Comparison of ENCODE assay signal across 1 cellular context in the genomic region with DNA sequence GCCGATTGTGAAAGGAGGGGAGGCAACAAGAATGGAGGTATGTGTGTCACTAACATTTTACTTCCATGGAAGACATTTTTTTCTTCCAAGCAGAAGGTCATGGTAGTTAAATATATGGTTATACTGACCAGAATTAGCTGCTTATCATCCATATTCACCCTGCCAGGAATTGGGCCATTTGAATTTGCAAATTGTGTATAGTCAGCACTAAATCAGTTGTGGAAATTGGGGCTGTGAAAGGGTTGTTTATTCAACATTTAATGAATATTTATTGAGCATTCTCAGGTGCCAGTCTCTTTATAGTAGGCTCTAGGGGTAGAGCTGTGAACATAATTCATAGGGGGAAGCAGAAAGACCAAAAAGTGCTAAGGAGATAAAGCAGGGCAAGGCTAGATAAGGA.
TF ChIP-seq lines count a peak whose summit lies in the region.

No MANE protein-coding gene starts in this region.

TF ChIP-seq in A549, 52 proteins besides CTCF, POLR2A, EP300 and RAD21:
- TF ChIP-seq MAFK (IDR thresholded peaks at IDR 0.05; ENCODE audit: partially characterized antibody) (peak; percentile 91), HDAC2 (IDR thresholded peaks at IDR 0.05) (no peak), ZSCAN20 (CRISPR knock-in tag; IDR thresholded peaks at IDR 0.05) (no peak), GATA3 (IDR thresholded peaks at IDR 0.05; ENCODE audit: borderline replicate concordance) (no peak)
